In genomic region chr13:31227063-31227462, GRCh38 we compare ENCODE assay signal across 32 cellular contexts.
"Had no signal": no experiment of that assay in that cellular context is flagged by ENCODE, and none has a peak within 500 bp of the region (broad histone marks: within the 10 kb centered on the region; RNA-seq: fewer than 3 reads in every experiment).

No MANE protein-coding gene starts in this region.

- H3K27ac Mint-ChIP-seq: activated CD4-positive, alpha-beta memory T cell treated with anti-CD3 and anti-CD28 coated beads for 36 hours; activated CD4-positive, alpha-beta T cell treated with anti-CD3 and anti-CD28 coated beads, Interleukin-2, amount 10 ng/mL, durations not matched to agents 24 days and 14 days; activated naive CD4-positive, alpha-beta T cell treated with anti-CD3 and anti-CD28 coated beads, Interleukin-2, amount 10 ng/mL, durations not matched to agents 7 days and 5 days; activated naive CD8-positive, alpha-beta T cell treated with anti-CD3 and anti-CD28 coated beads, Interleukin-2, amount 10 ng/mL, durations not matched to agents 7 days and 5 days; dendritic cell treated with granulocyte-macrophage colony-stimulating factor and Interleukin-4, amounts not matched to agents 40 ng/mL and 50 ng/mL, for 4 days; natural killer cell; neural progenitor cell; stimulated activated naive B cell treated with anti-CD40 and anti-IgM and Interleukin-4, amounts not matched to agents 10 μg/mL and 1 μg/mL and 100 μg/mL, for 72 hours had no signal

- H3K27ac ChIP-seq: ascending aorta, left lung, lower lobe of right lung, neural progenitor cell, parathyroid adenoma, psoas muscle, sigmoid colon, stomach, thyroid gland, upper lobe of left lung, vagina had no signal

- DNase-seq: activated CD4-positive, alpha-beta memory T cell treated with anti-CD3 and anti-CD28 coated beads for 36 hours; activated CD4-positive, alpha-beta T cell treated with anti-CD3 and anti-CD28 coated beads, Interleukin-2, amount 10 ng/mL, durations not matched to agents 24 days and 14 days; activated CD4-positive, CD25-positive, alpha-beta regulatory T cell treated with anti-CD3 and anti-CD28 coated beads, Interleukin-2, amount 50 U/mL, for 72 hours; activated CD8-positive, alpha-beta memory T cell treated with anti-CD3 and anti-CD28 coated beads, Interleukin-2, amount 50 U/mL, for 4 hours; activated gamma-delta T cell; activated naive CD4-positive, alpha-beta T cell treated with anti-CD3 and anti-CD28 coated beads, Interleukin-2, amount 10 ng/mL, durations not matched to agents 7 days and 5 days; activated naive CD8-positive, alpha-beta T cell treated with anti-CD3 and anti-CD28 coated beads, Interleukin-2, amount 10 ng/mL, durations not matched to agents 7 days and 5 days; activated T-cell treated with anti-CD3 and anti-CD28 coated beads, Interleukin-2, amount 50 U/mL, for 1 hour; foreskin melanocyte; heart right ventricle; kidney glomerular epithelial cell; left lung; lower lobe of right lung; mesenchymal stem cell; natural killer cell; occipital lobe; psoas muscle; sigmoid colon; stimulated activated CD4-positive, alpha-beta T cell treated with anti-CD3 and anti-CD28 coated beads, Interleukin-1b, Interleukin-23, amount 100 ng/mL, for 48 hours; stimulated activated naive B cell treated with anti-CD40 and anti-IgM and Interleukin-4, amounts not matched to agents 10 μg/mL and 1 μg/mL and 100 μg/mL, for 72 hours; stomach; thyroid gland; upper lobe of left lung had no signal

- H3K36me3 Mint-ChIP-seq: activated naive CD4-positive, alpha-beta T cell treated with anti-CD3 and anti-CD28 coated beads, Interleukin-2, amount 10 ng/mL, durations not matched to agents 7 days and 5 days; activated naive CD8-positive, alpha-beta T cell treated with anti-CD3 and anti-CD28 coated beads, Interleukin-2, amount 10 ng/mL, durations not matched to agents 7 days and 5 days; natural killer cell had no signal

- H3K9me3 Mint-ChIP-seq: activated CD4-positive, alpha-beta memory T cell treated with anti-CD3 and anti-CD28 coated beads for 36 hours; activated CD4-positive, alpha-beta T cell treated with anti-CD3 and anti-CD28 coated beads, Interleukin-2, amount 10 ng/mL, durations not matched to agents 24 days and 14 days; activated naive CD4-positive, alpha-beta T cell treated with anti-CD3 and anti-CD28 coated beads, Interleukin-2, amount 10 ng/mL, durations not matched to agents 7 days and 5 days; activated naive CD8-positive, alpha-beta T cell treated with anti-CD3 and anti-CD28 coated beads, Interleukin-2, amount 10 ng/mL, durations not matched to agents 7 days and 5 days; brain; dendritic cell treated with granulocyte-macrophage colony-stimulating factor and Interleukin-4, amounts not matched to agents 40 ng/mL and 50 ng/mL, for 4 days; endodermal cell; natural killer cell; neural progenitor cell; stimulated activated naive B cell treated with anti-CD40 and anti-IgM and Interleukin-4, amounts not matched to agents 10 μg/mL and 1 μg/mL and 100 μg/mL, for 72 hours had no signal

- H3K27me3 Mint-ChIP-seq: activated CD4-positive, alpha-beta memory T cell treated with anti-CD3 and anti-CD28 coated beads for 36 hours; activated CD4-positive, alpha-beta T cell treated with anti-CD3 and anti-CD28 coated beads, Interleukin-2, amount 10 ng/mL, durations not matched to agents 24 days and 14 days; activated naive CD4-positive, alpha-beta T cell treated with anti-CD3 and anti-CD28 coated beads, Interleukin-2, amount 10 ng/mL, durations not matched to agents 7 days and 5 days; activated naive CD8-positive, alpha-beta T cell treated with anti-CD3 and anti-CD28 coated beads, Interleukin-2, amount 10 ng/mL, durations not matched to agents 7 days and 5 days; brain; dendritic cell treated with granulocyte-macrophage colony-stimulating factor and Interleukin-4, amounts not matched to agents 40 ng/mL and 50 ng/mL, for 4 days; stimulated activated naive B cell treated with anti-CD40 and anti-IgM and Interleukin-4, amounts not matched to agents 10 μg/mL and 1 μg/mL and 100 μg/mL, for 72 hours had no signal

- H3K4me3 ChIP-seq: ascending aorta, heart right ventricle, left lung, lower lobe of right lung, neural progenitor cell, psoas muscle, sigmoid colon, smooth muscle cell, stomach, thyroid gland, upper lobe of left lung, vagina had no signal

- H3K4me2 ChIP-seq: neural progenitor cell, smooth muscle cell had no signal

- H2AFZ ChIP-seq: neural progenitor cell, parathyroid adenoma had no signal

- H3K36me3 ChIP-seq: ascending aorta, left lung, lower lobe of right lung, neural progenitor cell, thyroid gland, upper lobe of left lung, vagina had no signal

- H3K9me3 ChIP-seq: ascending aorta, heart right ventricle, left lung, lower lobe of right lung, psoas muscle, sigmoid colon, stomach, thyroid gland, upper lobe of left lung, vagina had no signal

- H3K27me3 ChIP-seq: ascending aorta, heart right ventricle, left lung, neural progenitor cell, sigmoid colon, stomach, thyroid gland, upper lobe of left lung, vagina had no signal

- H3K4me3 Mint-ChIP-seq: activated CD4-positive, alpha-beta memory T cell treated with anti-CD3 and anti-CD28 coated beads for 36 hours; activated CD4-positive, alpha-beta T cell treated with anti-CD3 and anti-CD28 coated beads, Interleukin-2, amount 10 ng/mL, durations not matched to agents 24 days and 14 days; activated naive CD4-positive, alpha-beta T cell treated with anti-CD3 and anti-CD28 coated beads, Interleukin-2, amount 10 ng/mL, durations not matched to agents 7 days and 5 days; activated naive CD8-positive, alpha-beta T cell treated with anti-CD3 and anti-CD28 coated beads, Interleukin-2, amount 10 ng/mL, durations not matched to agents 7 days and 5 days; brain; dendritic cell treated with granulocyte-macrophage colony-stimulating factor and Interleukin-4, amounts not matched to agents 40 ng/mL and 50 ng/mL, for 4 days; endodermal cell; natural killer cell; neural progenitor cell; stimulated activated naive B cell treated with anti-CD40 and anti-IgM and Interleukin-4, amounts not matched to agents 10 μg/mL and 1 μg/mL and 100 μg/mL, for 72 hours had no signal

- H3K79me2 ChIP-seq: parathyroid adenoma had no signal

- ATAC-seq: esophagus mucosa; heart right ventricle; left lung; lower lobe of right lung; natural killer cell; psoas muscle; stimulated activated naive B cell treated with anti-CD40 and anti-IgM and Interleukin-4, amounts not matched to agents 10 μg/mL and 1 μg/mL and 100 μg/mL, for 72 hours had no signal

- H3K4me1 ChIP-seq: ascending aorta, left lung, lower lobe of right lung, parathyroid adenoma, psoas muscle, sigmoid colon, stomach, thyroid gland, upper lobe of left lung, vagina had no signal

- H3K9ac ChIP-seq: neural progenitor cell, parathyroid adenoma had no signal
